In the genomic region with DNA sequence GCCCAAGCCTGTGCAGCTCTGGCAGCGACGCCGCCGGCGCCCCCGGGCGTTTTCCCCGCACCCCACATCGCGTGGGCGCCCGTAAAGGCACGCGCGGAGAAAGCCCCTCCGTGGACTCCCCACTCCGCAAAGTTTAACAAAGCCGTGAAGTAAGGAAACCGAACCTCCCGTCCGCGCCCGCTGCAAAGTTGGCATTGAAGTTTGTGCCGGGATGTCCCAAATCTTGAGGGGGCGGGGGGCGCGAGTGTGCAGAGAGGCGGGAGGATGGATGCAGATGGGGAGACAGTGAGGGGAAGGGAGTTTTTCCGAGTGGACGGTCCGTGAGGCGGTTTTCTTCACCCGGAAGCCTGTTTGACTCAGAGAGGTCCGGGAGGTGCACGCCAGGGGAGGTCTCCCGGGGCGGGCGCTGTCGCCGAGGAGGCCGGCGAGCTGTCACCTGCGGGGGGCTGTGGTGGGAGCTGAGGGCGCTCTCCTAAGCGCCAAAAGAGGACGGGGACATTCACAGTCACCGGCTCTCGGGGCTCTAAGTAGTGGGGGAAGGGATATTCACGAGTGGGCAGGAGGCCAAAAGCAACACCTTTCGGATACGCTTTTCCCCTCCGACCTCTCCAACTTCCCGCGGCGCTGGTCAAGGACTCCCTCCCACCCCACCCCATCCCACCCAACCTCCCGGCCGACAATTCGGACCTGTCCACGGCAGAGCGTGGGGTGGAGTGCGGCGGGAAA, we compare ENCODE assay signal across 8 cellular contexts. TPM values are rescaled to one million over a fixed set of nuclear protein-coding genes. Genes with fewer than 3 reads are reported as not detected.
DNase-seq lines count a peak whose midpoint lies in the region; ATAC-seq and TF ChIP-seq lines count a peak whose summit lies in the region.

No MANE protein-coding gene starts in this region.

- no peak overlapping the region for H3K4me3 Mint-ChIP-seq in activated naive CD4-positive, alpha-beta T cell treated with anti-CD3 and anti-CD28 coated beads, Interleukin-2, amount 10 ng/mL, durations not matched to agents 7 days and 5 days
- H3K4me3 Mint-ChIP-seq in CD8-positive, alpha-beta memory T cell: peak overlapping the region in 1 of 7 donors; percentile 8

- peaks cover 17% of the 10 kb centered on the region for H3K4me1 Mint-ChIP-seq in activated naive CD4-positive, alpha-beta T cell treated with anti-CD3 and anti-CD28 coated beads, Interleukin-2, amount 10 ng/mL, durations not matched to agents 7 days and 5 days
- peaks cover 2 to 19% (median 7%) of the 10 kb centered on the region in 3 donors for H3K4me1 Mint-ChIP-seq in CD8-positive, alpha-beta memory T cell

- H3K36me3 ChIP-seq in lower lobe of right lung (no peaks in the 10 kb centered on the region), upper lobe of left lung (no peaks in the 10 kb centered on the region)
- H3K36me3 ChIP-seq in CD8-positive, alpha-beta memory T cell (ENCODE audit: insufficient read depth, low read length): no peaks in the 10 kb centered on the region

- ATAC-seq in lower lobe of right lung (peak; percentile 63 to 69), upper lobe of left lung (ENCODE audit: low FRiP score in 2 of 2) (peak; percentile 28 to 36), GM21360 (IDR thresholded peaks at IDR 0.05; ENCODE audit: unreplicated experiment) (no peak)

- 2 to 3% methylated on average over 36 to 60 of the region's 62 CpGs for WGBS in upper lobe of left lung, 2 donors

- no peak for TF ChIP-seq CTCF in cardiac fibroblast (IDR thresholded peaks at IDR 0.05; ENCODE audit: low read depth, low read length)
- no peak for TF ChIP-seq CTCF in lower lobe of right lung (IDR thresholded peaks at IDR 0.05)
- TF ChIP-seq CTCF in upper lobe of left lung (IDR thresholded peaks at IDR 0.05): peak in 1 of 6 experiments; percentile 9

- no peaks in the 10 kb centered on the region for H3K9me3 ChIP-seq in lower lobe of right lung
- no peaks in the 10 kb centered on the region for H3K9me3 ChIP-seq in upper lobe of left lung
- no peaks in the 10 kb centered on the region for H3K9me3 ChIP-seq in CD8-positive, alpha-beta memory T cell (ENCODE audit: low read length)

- no peaks in the 10 kb centered on the region for H3K36me3 Mint-ChIP-seq in activated naive CD4-positive, alpha-beta T cell treated with anti-CD3 and anti-CD28 coated beads, Interleukin-2, amount 10 ng/mL, durations not matched to agents 7 days and 5 days
- H3K36me3 Mint-ChIP-seq in CD8-positive, alpha-beta memory T cell: no peaks in the 10 kb centered on the region

- POLR2A ChIA-PET in CD8-positive, alpha-beta memory T cell (lab: Charles Lee): no interaction called here

- H3K4me1 ChIP-seq in lower lobe of right lung (peaks cover 9% of the 10 kb centered on the region), upper lobe of left lung (peaks cover 3 to 25% (median 11%) of the 10 kb centered on the region in 4 donors)
- H3K4me1 ChIP-seq in CD8-positive, alpha-beta memory T cell (ENCODE audit: insufficient read depth, low read length): no peaks in the 10 kb centered on the region

- intact Hi-C loops in lower lobe of right lung (cut with DNase I): no loop called here

- TF ChIP-seq POLR2A in upper lobe of left lung (IDR thresholded peaks at IDR 0.05): no peak

- peak; percentile 20 for DNase-seq in activated naive CD4-positive, alpha-beta T cell treated with anti-CD3 and anti-CD28 coated beads, Interleukin-2, amount 10 ng/mL, durations not matched to agents 7 days and 5 days
- DNase-seq in activated naive CD4-positive, alpha-beta T cell treated with anti-CD3 and anti-CD28 coated beads, Interleukin-2, amount 50 U/mL, for 16 hours: no peak
- DNase-seq in cardiac fibroblast (ENCODE audit: low read depth in 2 of 2) (peak in 1 of 2 donors; percentile 40), lower lobe of right lung (peak; percentile 53), upper lobe of left lung (peak; percentile 41 to 85), SK-N-DZ (ENCODE audit: low spot score) (no peak)
- DNase-seq in CD8-positive, alpha-beta memory T cell: no peak

- H3K9me3 Mint-ChIP-seq in activated naive CD4-positive, alpha-beta T cell treated with anti-CD3 and anti-CD28 coated beads, Interleukin-2, amount 10 ng/mL, durations not matched to agents 7 days and 5 days: no peaks in the 10 kb centered on the region
- peaks cover 0 to 13% (median 3%) of the 10 kb centered on the region in 5 donors for H3K9me3 Mint-ChIP-seq in CD8-positive, alpha-beta memory T cell

- H3K4me3 ChIP-seq in cardiac fibroblast (replicated peaks in 1 of 2; ENCODE audit: low read depth in 2 of 2, low read length in 2 of 2) (peak overlapping the region; percentile 64 to 81), lower lobe of right lung (peak overlapping the region; percentile 84), upper lobe of left lung (peak overlapping the region; percentile 69 to 76 (median 72))
- H3K4me3 ChIP-seq in CD8-positive, alpha-beta memory T cell (ENCODE audit: low read length): no peak overlapping the region

- H3K27ac ChIP-seq in lower lobe of right lung (peak overlapping the region; percentile 79), upper lobe of left lung (peak overlapping the region; percentile 72 to 88 (median 84))
- no peak overlapping the region for H3K27ac ChIP-seq in CD8-positive, alpha-beta memory T cell (ENCODE audit: low read depth, low read length)

- H3K27ac Mint-ChIP-seq in activated naive CD4-positive, alpha-beta T cell treated with anti-CD3 and anti-CD28 coated beads, Interleukin-2, amount 10 ng/mL, durations not matched to agents 7 days and 5 days: no peak overlapping the region
- H3K27ac Mint-ChIP-seq in CD8-positive, alpha-beta memory T cell: no peak overlapping the region

- CTCF ChIA-PET in activated naive CD4-positive, alpha-beta T cell treated with anti-CD3 and anti-CD28 coated beads, Interleukin-2, amount 10 ng/mL, durations not matched to agents 7 days and 5 days (lab: Charles Lee): interaction anchor here (0.9 to 1.3 kb wide), 2 partner anchors 73 to 111 kb away, joined by 3 to 4 read pairs; no protein-coding TSS in a partner anchor
- CTCF ChIA-PET in CD8-positive, alpha-beta memory T cell (lab: Charles Lee): no interaction called here

- no peak for TF ChIP-seq EP300 in upper lobe of left lung (IDR thresholded peaks at IDR 0.05)

- H3K27me3 Mint-ChIP-seq in activated naive CD4-positive, alpha-beta T cell treated with anti-CD3 and anti-CD28 coated beads, Interleukin-2, amount 10 ng/mL, durations not matched to agents 7 days and 5 days: peaks cover 54% of the 10 kb centered on the region
- peaks cover 34 to 58% of the 10 kb centered on the region in 2 donors for H3K27me3 Mint-ChIP-seq in CD8-positive, alpha-beta memory T cell

- H3K27me3 ChIP-seq in lower lobe of right lung (ENCODE audit: low read depth): no peaks in the 10 kb centered on the region
- no peaks in the 10 kb centered on the region for H3K27me3 ChIP-seq in upper lobe of left lung
- H3K27me3 ChIP-seq in CD8-positive, alpha-beta memory T cell (ENCODE audit: insufficient read depth, low read length, poor library complexity, severe bottlenecking): no peaks in the 10 kb centered on the region

RNA-seq across cellular contexts. Expression of a gene that starts 1.3 kb away (rescaled TPM):
- total RNA-seq in lower lobe of right lung (85.2 TPM), upper lobe of left lung (100 to 1,000 TPM in 2 of 6 donors, 10 to 100 TPM in 4; 33.5 to 113 (median 61.3) TPM)
- 9.5 and 21.6 TPM in 2 replicates for polyA plus RNA-seq in SK-N-DZ (2014; cell fraction: cytosol; rRNA removed)
- 9.1 and 16.3 TPM in 2 replicates for polyA plus RNA-seq in SK-N-DZ (2014; cell fraction: nucleus; rRNA removed)
- not detected for total RNA-seq in CD8-positive, alpha-beta memory T cell
- polyA plus RNA-seq in CD8-positive, alpha-beta memory T cell: not detected

Comparison
In these comparisons a context has a peak if more than half of its experiments do, and no peak if none do; other contexts are left out.
1. DNase-seq: peak in activated naive CD4-positive, alpha-beta T cell treated with anti-CD3 and anti-CD28 coated beads, Interleukin-2, amount 10 ng/mL, durations not matched to agents 7 days and 5 days (single experiment), lower lobe of right lung (single experiment) and upper lobe of left lung (2 of 2); none in activated naive CD4-positive, alpha-beta T cell treated with anti-CD3 and anti-CD28 coated beads, Interleukin-2, amount 50 U/mL, for 16 hours (single experiment), SK-N-DZ (single experiment) and CD8-positive, alpha-beta memory T cell (0 of 5).
2. RNA of a gene that starts 1.3 kb away (total RNA-seq): 85.2 TPM in lower lobe of right lung (single experiment) and 33.5 to 113 TPM in upper lobe of left lung; not detected in CD8-positive, alpha-beta memory T cell; every median in the first group is over 10 times any median in the second.